8 cellular contexts compared by ENCODE assay signal in genomic region chr6:55528624-55529023, GRCh38. TPM values are rescaled to one million over a fixed set of nuclear protein-coding genes. Genes with fewer than 3 reads are reported as not detected.
DNase-seq lines count a peak whose midpoint lies in the region; ATAC-seq and TF ChIP-seq lines count a peak whose summit lies in the region.

No MANE protein-coding gene starts in this region.

- H3K9me3 ChIP-seq in cardiac muscle cell (ENCODE audit: low read depth) (no peaks in the 10 kb centered on the region), heart right ventricle (no peaks in the 10 kb centered on the region), WERI-Rb-1 (ENCODE audit: severe bottlenecking) (no peaks in the 10 kb centered on the region)

- 44 to 54% methylated on average over 1 of the region's 1 CpG for WGBS in heart right ventricle, 2 donors
- 40 to 44% methylated on average over 1 of the region's 1 CpG for WGBS in lower leg skin, 2 donors

- H3K27me3 Mint-ChIP-seq in nephron progenitor cell (ENCODE audit: low read depth, poor library complexity): no peaks in the 10 kb centered on the region
- no peaks in the 10 kb centered on the region for H3K27me3 Mint-ChIP-seq in activated T-cell treated with anti-CD3 and anti-CD28 coated beads, Interleukin-2, amount 50 U/mL, for 24 hours

- H3K36me3 ChIP-seq in cardiac muscle cell (no peaks in the 10 kb centered on the region), heart right ventricle (no peaks in the 10 kb centered on the region), WERI-Rb-1 (no peaks in the 10 kb centered on the region)

- intact Hi-C loops in heart right ventricle (cut with DNase I): no loop called here
- intact Hi-C loops in lower leg skin (cut with DNase I; ENCODE audit: low total_unique reads): no loop called here

- H3K27ac ChIP-seq in cardiac muscle cell (no peak overlapping the region), heart right ventricle (no peak overlapping the region), WERI-Rb-1 (no peak overlapping the region)

- no peak for TF ChIP-seq POLR2A in lower leg skin (IDR thresholded peaks at IDR 0.05)

- DNase-seq in cardiac muscle cell (ENCODE audit: low read depth in 1 of 2, low spot score in 1 of 2) (peak in 1 of 2 donors; percentile 41), heart right ventricle (no peak), HPDE6-E6E7 (ENCODE audit: extremely low spot score) (peak; percentile 2), WERI-Rb-1 (peak; percentile 23), nephron progenitor cell (no peak), lower leg skin (ENCODE audit: low spot score in 2 of 2) (no peak)
- no peak for DNase-seq in activated T-cell treated with anti-CD3 and anti-CD28 coated beads, Interleukin-2, amount 50 U/mL, for 24 hours

- H3K27ac Mint-ChIP-seq in nephron progenitor cell: no peak overlapping the region
- no peak overlapping the region for H3K27ac Mint-ChIP-seq in activated T-cell treated with anti-CD3 and anti-CD28 coated beads, Interleukin-2, amount 50 U/mL, for 24 hours

- no peaks in the 10 kb centered on the region for H3K27me3 ChIP-seq in cardiac muscle cell
- H3K27me3 ChIP-seq in heart right ventricle: no peaks in the 10 kb centered on the region
- H3K27me3 ChIP-seq in WERI-Rb-1 (ENCODE audit: insufficient read depth, low read depth, severe bottlenecking): no peaks in the 10 kb centered on the region

- no peaks in the 10 kb centered on the region for H3K9me3 Mint-ChIP-seq in nephron progenitor cell
- H3K9me3 Mint-ChIP-seq in activated T-cell treated with anti-CD3 and anti-CD28 coated beads, Interleukin-2, amount 50 U/mL, for 24 hours: peaks cover 5% of the 10 kb centered on the region

- H3K4me3 Mint-ChIP-seq in nephron progenitor cell: no peak overlapping the region
- no peak overlapping the region for H3K4me3 Mint-ChIP-seq in activated T-cell treated with anti-CD3 and anti-CD28 coated beads, Interleukin-2, amount 50 U/mL, for 24 hours

- no peaks in the 10 kb centered on the region for H3K36me3 Mint-ChIP-seq in nephron progenitor cell (ENCODE audit: low read depth)
- H3K36me3 Mint-ChIP-seq in activated T-cell treated with anti-CD3 and anti-CD28 coated beads, Interleukin-2, amount 50 U/mL, for 24 hours (ENCODE audit: low read depth): no peaks in the 10 kb centered on the region

- ATAC-seq in heart right ventricle (no peak), HG03378 (IDR thresholded peaks at IDR 0.05; ENCODE audit: unreplicated experiment) (no peak)

- H3K4me3 ChIP-seq in cardiac muscle cell (no peak overlapping the region), heart right ventricle (no peak overlapping the region), WERI-Rb-1 (ENCODE audit: low read depth, low read length) (no peak overlapping the region), lower leg skin (ENCODE audit: low read depth, poor library complexity, severe bottlenecking) (no peak overlapping the region)

- H3K4me1 ChIP-seq in cardiac muscle cell (ENCODE audit: low read depth): no peaks in the 10 kb centered on the region
- no peaks in the 10 kb centered on the region for H3K4me1 ChIP-seq in heart right ventricle

- peak; percentile 37 for TF ChIP-seq CTCF in cardiac muscle cell (IDR thresholded peaks at IDR 0.05; ENCODE audit: low read depth, low read length)
- TF ChIP-seq CTCF in heart right ventricle (IDR thresholded peaks at IDR 0.05): no peak
- TF ChIP-seq CTCF in WERI-Rb-1 (IDR thresholded peaks at IDR 0.05; ENCODE audit: low read depth, low read length): peak; percentile 54
- TF ChIP-seq CTCF in nephron progenitor cell (IDR thresholded peaks at IDR 0.05): peak; percentile 30
- no peak for TF ChIP-seq CTCF in lower leg skin (IDR thresholded peaks at IDR 0.05)

- H3K4me1 Mint-ChIP-seq in nephron progenitor cell: no peaks in the 10 kb centered on the region
- no peaks in the 10 kb centered on the region for H3K4me1 Mint-ChIP-seq in activated T-cell treated with anti-CD3 and anti-CD28 coated beads, Interleukin-2, amount 50 U/mL, for 24 hours (ENCODE audit: low read depth)

RNA-seq across cellular contexts. Expression of gene HMGCLL1, which starts 50.4 kb away (rescaled TPM):
- total RNA-seq in cardiac muscle cell (16.2 and 34.0 TPM in 2 replicates), heart right ventricle (1 to 10 TPM in 5 of 10 donors, under 1 TPM in 5; 0.40 to 2.6 (median 1.1) TPM), lower leg skin (under 1 TPM in 2 of 4 donors, not detected in 2; 0.25 to 0.58 TPM)
- polyA plus RNA-seq in cardiac muscle cell (13.6 and 50.3 TPM in 2 replicates), heart right ventricle (1 to 10 TPM in 1 of 2 donors, under 1 TPM in 1; 0.35 to 1.8 TPM)

Comparison
In these comparisons a context has a peak if more than half of its experiments do, and no peak if none do; other contexts are left out.
1. CTCF ChIP-seq: peak in cardiac muscle cell (single experiment), WERI-Rb-1 (single experiment) and nephron progenitor cell (single experiment); none in heart right ventricle (0 of 9) and lower leg skin (0 of 3).
2. DNase-seq: peak in HPDE6-E6E7 (single experiment) and WERI-Rb-1 (single experiment); none in heart right ventricle (0 of 2), nephron progenitor cell (single experiment), lower leg skin (0 of 2) and activated T-cell treated with anti-CD3 and anti-CD28 coated beads, Interleukin-2, amount 50 U/mL, for 24 hours (single experiment).